ENCODE assay signal across 8 cellular contexts in the genomic region with DNA sequence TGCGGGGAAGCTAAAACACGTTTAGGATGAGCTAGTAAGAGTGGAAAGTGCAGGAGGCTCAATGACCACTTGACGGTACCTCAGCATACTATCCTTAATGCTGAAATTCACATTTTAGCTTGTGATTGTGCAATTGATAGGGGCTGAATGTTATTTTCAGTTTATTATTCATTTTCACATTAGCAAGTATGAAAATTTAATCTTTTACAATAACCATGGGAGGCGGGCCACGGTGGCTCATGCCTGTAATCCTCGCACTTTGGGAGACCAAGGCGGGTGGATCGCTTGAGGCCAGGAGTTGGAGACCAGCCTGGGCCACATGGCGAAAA. TPM values are rescaled to one million over a fixed set of nuclear protein-coding genes. Genes with fewer than 3 reads are reported as not detected.
DNase-seq lines count a peak whose midpoint lies in the region; ATAC-seq and TF ChIP-seq lines count a peak whose summit lies in the region.

No MANE protein-coding gene starts in this region.

- ATAC-seq in GM21576 (IDR thresholded peaks at IDR 0.05; ENCODE audit: unreplicated experiment), result no peak

- no peak for TF ChIP-seq EP300 in suprapubic skin (IDR thresholded peaks at IDR 0.05)

- 44% methylated on average over 9 of the region's 9 CpGs for WGBS in suprapubic skin

- peaks cover 3% of the 10 kb centered on the region for H3K9me3 ChIP-seq in iPS-18c (ENCODE audit: control insufficient read depth, insufficient read depth, low read length)
- no peaks in the 10 kb centered on the region for H3K9me3 ChIP-seq in suprapubic skin

- no peak for TF ChIP-seq POLR2A in suprapubic skin (IDR thresholded peaks at IDR 0.05)

- no peaks in the 10 kb centered on the region for H3K36me3 Mint-ChIP-seq in activated CD4-positive, alpha-beta memory T cell treated with anti-CD3 and anti-CD28 coated beads for 36 hours

- H3K36me3 ChIP-seq in suprapubic skin, result no peaks in the 10 kb centered on the region

- no peaks in the 10 kb centered on the region for H3K4me1 Mint-ChIP-seq in activated CD4-positive, alpha-beta memory T cell treated with anti-CD3 and anti-CD28 coated beads for 36 hours (ENCODE audit: low read depth)

- H3K27me3 ChIP-seq in suprapubic skin, result peaks cover 3% of the 10 kb centered on the region

- POLR2A ChIA-PET in activated CD4-positive, alpha-beta memory T cell treated with anti-CD3 and anti-CD28 coated beads for 36 hours (lab: Charles Lee), result interaction anchor here (0.6 to 2.2 kb wide), 2 partner anchors 24 to 815 kb away, joined by 3 to 6 read pairs; no protein-coding TSS in a partner anchor

- no peak for TF ChIP-seq CTCF in suprapubic skin (IDR thresholded peaks at IDR 0.05)

- H3K27me3 Mint-ChIP-seq in activated CD4-positive, alpha-beta memory T cell treated with anti-CD3 and anti-CD28 coated beads for 36 hours, result peaks cover 2% of the 10 kb centered on the region

- intact Hi-C loops in activated CD4-positive, alpha-beta memory T cell treated with anti-CD3 and anti-CD28 coated beads for 36 hours (cut with micrococcal nuclease), result loop anchor here (1.0 to 10.0 kb wide), 4 partner anchors 22 to 563 kb away; a partner anchor contains a TSS

- peak overlapping the region; percentile 88 for H3K4me3 Mint-ChIP-seq in activated CD4-positive, alpha-beta memory T cell treated with anti-CD3 and anti-CD28 coated beads for 36 hours

- H3K4me3 ChIP-seq in iPS-18c (ENCODE audit: insufficient read depth, low read depth, low read length), result peak overlapping the region; percentile 82
- peak overlapping the region; percentile 83 for H3K4me3 ChIP-seq in suprapubic skin

- H3K27ac ChIP-seq in suprapubic skin, result no peak overlapping the region

- CTCF ChIA-PET in activated CD4-positive, alpha-beta memory T cell treated with anti-CD3 and anti-CD28 coated beads for 36 hours (lab: Charles Lee), result interaction anchor here (0.6 to 2.1 kb wide), 9 partner anchors 10 to 475 kb away, joined by 3 to 23 read pairs (median 4); a partner anchor contains a TSS

- peaks cover 6% of the 10 kb centered on the region for H3K4me1 ChIP-seq in suprapubic skin

- peak; percentile 58 for DNase-seq in NCI-H1694 treated with DMSO at 0.1 percent for 48 hours (lab: John Stamatoyannopoulos, UW)
- DNase-seq in NCI-H1694 (lab: John Stamatoyannopoulos, UW), result no peak
- DNase-seq in activated CD4-positive, alpha-beta memory T cell treated with anti-CD3 and anti-CD28 coated beads for 36 hours, result no peak
- DNase-seq in suprapubic skin (ENCODE audit: low spot score in 2 of 2), result no peak
- DNase-seq in Ammon's horn (ENCODE audit: low spot score), result no peak
- DNase-seq in NCI-H2196 (lab: John Stamatoyannopoulos, UW; ENCODE audit: unreplicated experiment), result no peak

- H3K9me3 Mint-ChIP-seq in activated CD4-positive, alpha-beta memory T cell treated with anti-CD3 and anti-CD28 coated beads for 36 hours, result no peaks in the 10 kb centered on the region

- no peak overlapping the region for H3K27ac Mint-ChIP-seq in activated CD4-positive, alpha-beta memory T cell treated with anti-CD3 and anti-CD28 coated beads for 36 hours

RNA-seq across cellular contexts. Expression of a gene that starts 22.1 kb away (rescaled TPM):
- 10 to 100 TPM; 46.6 to 54.7 TPM for total RNA-seq in activated CD4-positive, alpha-beta memory T cell treated with anti-CD3 and anti-CD28 coated beads for 36 hours
- total RNA-seq in suprapubic skin, result 10 to 100 TPM; 10.1 to 33.5 (median 17.9) TPM
